Comparison of ENCODE assay signal across 20 cellular contexts in the genomic region with DNA sequence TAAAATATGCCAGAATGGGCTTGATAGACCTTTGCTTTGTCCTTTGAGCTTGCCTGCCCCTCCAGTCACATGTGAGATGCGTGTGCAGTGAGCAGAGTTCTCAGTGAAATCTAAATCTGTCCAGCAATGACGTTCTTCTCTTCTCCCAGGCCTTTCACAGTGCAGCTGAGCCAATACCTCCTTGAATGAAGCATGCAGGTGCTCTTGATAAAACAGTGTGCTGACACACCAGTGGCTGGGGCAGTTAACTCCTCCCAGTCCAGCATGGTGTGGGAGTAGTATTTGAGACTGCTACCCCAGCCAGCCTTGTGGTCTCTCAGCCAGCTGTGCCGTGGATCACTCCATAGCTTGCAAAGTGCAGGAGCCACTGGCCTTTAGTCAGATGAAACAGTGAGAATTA.
DNase-seq lines count a peak whose midpoint lies in the region; ATAC-seq, FAIRE-seq and TF ChIP-seq lines count a peak whose summit lies in the region.
"Had no signal": no experiment of that assay in that cellular context is flagged by ENCODE, and none has a peak within 500 bp of the region (broad histone marks: within the 10 kb centered on the region; RNA-seq: fewer than 3 reads in every experiment).

No MANE protein-coding gene starts in this region.

- H3K4me1 ChIP-seq in H1 (replicated peaks in 1 of 4; ENCODE audit: control insufficient read depth in 3 of 4, insufficient read depth in 4 of 4, low read length in 3 of 4) (peaks cover 0 to 2% (median 0%) of the 10 kb centered on the region in 4 experiments; a peak in 2 of 7 replicates), thyroid gland (peaks cover 22 to 33% of the 10 kb centered on the region in 2 donors), uterus (no peaks in the 10 kb centered on the region), tibial nerve (peaks cover 0 to 30% (median 0%) of the 10 kb centered on the region in 4 donors)
- H3K4me1 ChIP-seq: upper lobe of left lung had no signal

- H3K9ac ChIP-seq in H1 (replicated peaks in 1 of 4; ENCODE audit: extremely low read depth in 1 of 4, low read depth in 3 of 4, low read length in 3 of 4) = no peak overlapping the region
- H3K9ac ChIP-seq: GM23248 had no signal

- 0 out of 2 replicates have a peak overlapping the region, but pooled peaks have one; percentile 22 for H2BK15ac ChIP-seq in H1 (ENCODE audit: low read length)

- ATAC-seq in Right ventricle myocardium superior (ENCODE audit: poor library complexity) = peak; percentile 94
- no peak for ATAC-seq in HG03196 (IDR thresholded peaks at IDR 0.05; ENCODE audit: unreplicated experiment)
- ATAC-seq: mucosa of descending colon had no signal

- no peaks in the 10 kb centered on the region for H3K9me3 ChIP-seq in H1 (ENCODE audit: insufficient read depth in 2 of 2, low read depth in 1 of 2, low read length in 1 of 2)
- no peaks in the 10 kb centered on the region for H3K9me3 ChIP-seq in thyroid gland
- no peaks in the 10 kb centered on the region for H3K9me3 ChIP-seq in uterus
- H3K9me3 ChIP-seq in tibial nerve = no peaks in the 10 kb centered on the region
- H3K9me3 ChIP-seq: mucosa of descending colon, upper lobe of left lung had no signal

- TF ChIP-seq RAD21 in H1 (IDR thresholded peaks at IDR 0.05 in 1 of 2, conservative IDR thresholded peaks at IDR 0.05 in 1 of 2; ENCODE audit: low read depth in 2 of 2, low read length in 2 of 2) = no peak

- H4K8ac ChIP-seq in H1 (ENCODE audit: extremely low read depth, insufficient read depth, low read length) = no peak overlapping the region; the same call in 1 of the 2 replicates

- no peak overlapping the region for H3K4ac ChIP-seq in H1 (replicated peaks; ENCODE audit: insufficient read length, low read depth, low read length)

- H4K91ac ChIP-seq in H1 (replicated peaks; ENCODE audit: insufficient read length, low read length) = no peak overlapping the region

- DNase-seq in Right ventricle myocardium superior = no peak
- DNase-seq in cardiac septum (ENCODE audit: low spot score) = no peak
- DNase-seq in NCI-H2196 (lab: John Stamatoyannopoulos, UW; ENCODE audit: unreplicated experiment) = peak; percentile 77
- DNase-seq in H1 (ENCODE audit: low read depth in 1 of 2, low spot score in 2 of 2) = no peak
- peak; percentile 53 to 69 for DNase-seq in thyroid gland
- no peak for DNase-seq in uterus
- no peak for DNase-seq in tibial nerve (ENCODE audit: low spot score in 2 of 2)
- DNase-seq: CD4-positive, CD25-positive, alpha-beta regulatory T cell; DND-41; foreskin melanocyte; GM23248; MM.1S; mucosa of descending colon; NCI-H2171; stimulated activated CD4-positive, alpha-beta T cell treated with anti-CD3 and anti-CD28 coated beads, Interleukin-1b, Interleukin-23, amount 100 ng/mL, for 48 hours; T-helper 9 cell; upper lobe of left lung had no signal

- intact Hi-C loops in Right ventricle myocardium superior (cut with DNase I) (no loop called here), cardiac septum (cut with DNase I) (no loop called here), thyroid gland (cut with DNase I) (no loop called here), uterus (cut with DNase I; ENCODE audit: low total_unique reads) (no loop called here)

- H4K20me1 ChIP-seq in H1 (replicated peaks in 1 of 2; ENCODE audit: control insufficient read depth in 1 of 2, insufficient read depth in 2 of 2, low read length in 2 of 2) = no peaks in the 10 kb centered on the region

- no peak overlapping the region for H2BK12ac ChIP-seq in H1 (ENCODE audit: low read depth, low read length)

- H2BK5ac ChIP-seq in H1 (ENCODE audit: low read depth, low read length) = no peak overlapping the region

- no peak overlapping the region for H3K4me2 ChIP-seq in H1 (ENCODE audit: insufficient read depth in 1 of 2, low read depth in 2 of 2, low read length in 2 of 2)

- H3K18ac ChIP-seq in H1 (ENCODE audit: extremely low read depth, low read length) = no peak overlapping the region

- no peak overlapping the region for H4K5ac ChIP-seq in H1 (ENCODE audit: insufficient read length, low read depth, low read length)

- no peak overlapping the region for H2BK120ac ChIP-seq in H1 (replicated peaks; ENCODE audit: low read depth, low read length)

- H3K79me2 ChIP-seq in H1 (ENCODE audit: control insufficient read depth in 1 of 2, insufficient read depth in 2 of 2, low read length in 2 of 2) = no peaks in the 10 kb centered on the region

- H3K36me3 ChIP-seq in H1 (ENCODE audit: control insufficient read depth in 2 of 4, insufficient read depth in 4 of 4, low read length in 3 of 4) (no peaks in the 10 kb centered on the region), thyroid gland (no peaks in the 10 kb centered on the region), uterus (no peaks in the 10 kb centered on the region), tibial nerve (no peaks in the 10 kb centered on the region)
- H3K36me3 ChIP-seq: upper lobe of left lung had no signal

- H3K27me3 ChIP-seq in H1 (replicated peaks in 1 of 4; ENCODE audit: control insufficient read depth in 3 of 4, extremely low read depth in 1 of 4, insufficient read depth in 3 of 4, low read length in 3 of 4) (no peaks in the 10 kb centered on the region), thyroid gland (no peaks in the 10 kb centered on the region), uterus (no peaks in the 10 kb centered on the region), tibial nerve (no peaks in the 10 kb centered on the region)
- H3K27me3 ChIP-seq: upper lobe of left lung had no signal

- H3K23ac ChIP-seq in H1 (ENCODE audit: insufficient read length) = no peak overlapping the region

- no peaks in the 10 kb centered on the region for H3K79me1 ChIP-seq in H1 (ENCODE audit: low read depth, low read length)

- no peak for FAIRE-seq in H1 (lab: Jason Lieb, UNC)
- FAIRE-seq: GM18507 had no signal

- H3K23me2 ChIP-seq in H1 (ENCODE audit: low read depth, low read length) = no peaks in the 10 kb centered on the region

- WGBS in H1 (ENCODE audit: extremely low coverage in 1 of 2, insufficient coverage in 1 of 2, insufficient read length in 1 of 2, insufficient replicate concordance in 2 of 2, low coverage in 1 of 2, low lambda C conversion rate in 2 of 2, missing lambda C conversion rate in 1 of 2), 2 experiments = 100% methylated on average over 3 of the region's 3 CpGs; no CpG with 5 or more reads in 1 of the 2 experiments
- WGBS in thyroid gland, 2 donors = 37 to 53% methylated on average over 3 of the region's 3 CpGs
- WGBS in tibial nerve, 2 donors = 73 to 87% methylated on average over 3 of the region's 3 CpGs

- TF ChIP-seq POLR2A in H1 (IDR thresholded peaks at IDR 0.05; ENCODE audit: control extremely low read depth in 1 of 2, low read depth in 2 of 2, low read length in 2 of 2) (no peak), thyroid gland (IDR thresholded peaks at IDR 0.05) (no peak), uterus (IDR thresholded peaks at IDR 0.05) (no peak), tibial nerve (IDR thresholded peaks at IDR 0.05) (no peak)

- H3K27ac ChIP-seq in H1 (ENCODE audit: low read depth, low read length) (no peak overlapping the region), thyroid gland (peak overlapping the region in 2 of 3 donors; percentile 19 to 48), uterus (no peak overlapping the region), tibial nerve (no peak overlapping the region)
- H3K27ac ChIP-seq: GM23248, SK-N-MC, upper lobe of left lung had no signal

- TF ChIP-seq CTCF in H1 (IDR thresholded peaks at IDR 0.05; ENCODE audit: control extremely low read depth in 1 of 3, insufficient read depth in 1 of 3, low read depth in 1 of 3, low read length in 3 of 3) (no peak), thyroid gland (IDR thresholded peaks at IDR 0.05) (no peak), uterus (IDR thresholded peaks at IDR 0.05) (no peak), tibial nerve (IDR thresholded peaks at IDR 0.05) (no peak)

- H3K56ac ChIP-seq in H1 (replicated peaks; ENCODE audit: insufficient read length, low read depth, low read length) = no peak overlapping the region

- POLR2A ChIA-PET in H1 (lab: Charles Lee; ENCODE audit: partially characterized antibody) = no interaction called here

- no peak overlapping the region for H2BK20ac ChIP-seq in H1 (ENCODE audit: low read length)

- no peak overlapping the region for H3K14ac ChIP-seq in H1 (ENCODE audit: insufficient read length)

- H2AFZ ChIP-seq in H1 (ENCODE audit: low read length) = no peak overlapping the region
- H2AFZ ChIP-seq: GM23248 had no signal

- H3K4me3 ChIP-seq in H1 (ENCODE audit: extremely low read depth in 1 of 4, insufficient read depth in 2 of 4, low read depth in 3 of 4, low read length in 4 of 4) (no peak overlapping the region), thyroid gland (replicated peaks in 1 of 3) (no peak overlapping the region), uterus (no peak overlapping the region), tibial nerve (no peak overlapping the region)
- H3K4me3 ChIP-seq: GM23248, mucosa of descending colon, SK-N-MC, upper lobe of left lung had no signal

- no peak for TF ChIP-seq EP300 in H1 (IDR thresholded peaks at IDR 0.05; ENCODE audit: borderline replicate concordance in 1 of 2, low read depth in 2 of 2, low read length in 2 of 2)
- TF ChIP-seq EP300 in tibial nerve (IDR thresholded peaks at IDR 0.05) = no peak

- CTCF ChIA-PET in H1 (lab: Charles Lee; ENCODE audit: partially characterized antibody) = interaction anchor here (1.0 to 1.3 kb wide), 2 partner anchors 31 to 264 kb away, joined by 3 to 4 read pairs; no protein-coding TSS in a partner anchor

- no peak overlapping the region for H2AK5ac ChIP-seq in H1 (ENCODE audit: low read depth, low read length)

TF ChIP-seq in H1, 55 proteins besides CTCF, POLR2A, EP300 and RAD21 (continues in another document):
- TF ChIP-seq EZH2 (IDR thresholded peaks at IDR 0.05; ENCODE audit: low read depth, low read length, severe bottlenecking) (no peak), KDM5A (IDR thresholded peaks at IDR 0.05; ENCODE audit: low read length) (no peak), CEBPB (IDR thresholded peaks at IDR 0.05; ENCODE audit: low read depth, low read length) (no peak), RNF2 (IDR thresholded peaks at IDR 0.05; ENCODE audit: borderline replicate concordance, low read depth, low read length, missing control alignments, poor library complexity, severe bottlenecking) (no peak), POLR2AphosphoS5 (IDR thresholded peaks at IDR 0.05; ENCODE audit: low read depth, low read length) (no peak), KDM4A (IDR thresholded peaks at IDR 0.05; ENCODE audit: low read depth, low read length, severe bottlenecking) (no peak)
- TF ChIP-seq, protein P1, sequence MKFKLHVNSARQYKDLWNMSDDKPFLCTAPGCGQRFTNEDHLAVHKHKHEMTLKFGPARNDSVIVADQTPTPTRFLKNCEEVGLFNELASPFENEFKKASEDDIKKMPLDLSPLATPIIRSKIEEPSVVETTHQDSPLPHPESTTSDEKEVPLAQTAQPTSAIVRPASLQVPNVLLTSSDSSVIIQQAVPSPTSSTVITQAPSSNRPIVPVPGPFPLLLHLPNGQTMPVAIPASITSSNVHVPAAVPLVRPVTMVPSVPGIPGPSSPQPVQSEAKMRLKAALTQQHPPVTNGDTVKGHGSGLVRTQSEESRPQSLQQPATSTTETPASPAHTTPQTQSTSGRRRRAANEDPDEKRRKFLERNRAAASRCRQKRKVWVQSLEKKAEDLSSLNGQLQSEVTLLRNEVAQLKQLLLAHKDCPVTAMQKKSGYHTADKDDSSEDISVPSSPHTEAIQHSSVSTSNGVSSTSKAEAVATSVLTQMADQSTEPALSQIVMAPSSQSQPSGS (IDR thresholded peaks at IDR 0.05; ENCODE audit: low read length) = no peak

Comparison
In these comparisons a context has a peak if more than half of its experiments do, and no peak if none do; other contexts are left out.
1. DNase-seq: peak in NCI-H2196 (single experiment) and thyroid gland (2 of 2); none in Right ventricle myocardium superior (single experiment), cardiac septum (single experiment), H1 (0 of 2), uterus (0 of 2) and tibial nerve (0 of 2).
2. H3K27ac ChIP-seq: peak in thyroid gland (2 of 3); none in H1 (single experiment), uterus (0 of 2) and tibial nerve (0 of 4).